ENCODE assay signal across 16 cellular contexts in the genomic region with DNA sequence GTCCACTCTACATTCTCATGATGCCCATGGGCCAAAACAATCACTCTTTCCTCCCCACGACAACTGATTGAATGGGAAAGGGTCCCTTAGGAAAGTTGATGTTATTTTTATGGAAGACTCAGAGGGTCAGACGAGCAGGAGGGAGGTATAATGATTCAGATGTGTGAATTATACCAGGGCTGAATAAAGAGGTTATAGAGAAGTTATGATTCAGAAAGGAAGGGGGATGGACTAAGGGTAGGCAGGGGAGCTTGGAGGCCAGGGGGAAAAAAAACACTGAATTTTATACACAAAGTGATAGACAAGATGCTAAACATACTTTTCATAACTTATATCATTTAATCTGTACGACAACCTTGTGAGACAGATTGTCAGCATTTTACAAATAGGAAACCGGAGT. TPM values are rescaled to one million over a fixed set of nuclear protein-coding genes. Genes with fewer than 3 reads are reported as not detected.
A peak's percentile ranks its signal among the peaks of the same experiment; 100 is the strongest.
DNase-seq lines count a peak whose midpoint lies in the region; ATAC-seq and TF ChIP-seq lines count a peak whose summit lies in the region.
"Had no signal": no experiment of that assay in that cellular context is flagged by ENCODE, and none has a peak within 500 bp of the region (broad histone marks: within the 10 kb centered on the region; RNA-seq: fewer than 3 reads in every experiment).

No MANE protein-coding gene starts in this region.

- TF ChIP-seq EP300 in suprapubic skin (IDR thresholded peaks at IDR 0.05), result no peak

- H3K9me3 Mint-ChIP-seq in activated T-cell treated with anti-CD3 and anti-CD28 coated beads, Interleukin-2, amount 50 U/mL, for 4 hours, result peaks cover 5% of the 10 kb centered on the region
- H3K9me3 Mint-ChIP-seq in naive B cell, result peaks cover 2 to 14% (median 8%) of the 10 kb centered on the region in 7 donors

- H3K9me2 ChIP-seq in Loucy (replicated peaks; ENCODE audit: low read depth, low read length), result no peaks in the 10 kb centered on the region
- no peaks in the 10 kb centered on the region for H3K9me2 ChIP-seq in OCI-LY7 (ENCODE audit: insufficient read depth, low read length)

- no peak overlapping the region for H2AFZ ChIP-seq in Loucy (ENCODE audit: low read length)
- H2AFZ ChIP-seq in OCI-LY7 (ENCODE audit: low read length), result no peak overlapping the region

- H3K4me3 ChIP-seq in Loucy (ENCODE audit: low read length, poor library complexity, severe bottlenecking) (no peak overlapping the region), OCI-LY7 (ENCODE audit: low read depth, low read length, poor library complexity, severe bottlenecking) (no peak overlapping the region), suprapubic skin (no peak overlapping the region)
- H3K4me3 ChIP-seq: HAP-1 had no signal

- no peaks in the 10 kb centered on the region for H3F3A ChIP-seq in Loucy (ENCODE audit: low read depth)

- no peaks in the 10 kb centered on the region for H3K27me3 Mint-ChIP-seq in activated T-cell treated with anti-CD3 and anti-CD28 coated beads, Interleukin-2, amount 50 U/mL, for 4 hours (ENCODE audit: low read depth)
- H3K27me3 Mint-ChIP-seq in naive B cell, result no peaks in the 10 kb centered on the region
- H3K27me3 Mint-ChIP-seq: CD4-positive, CD25-positive, alpha-beta regulatory T cell had no signal

- CTCF ChIA-PET in OCI-LY7 (lab: Charles Lee; ENCODE audit: unreplicated experiment), result no interaction called here

- intact Hi-C loops in OCI-LY7 (cut with micrococcal nuclease; ENCODE audit: unreplicated experiment), result no loop called here

- no peaks in the 10 kb centered on the region for H3K9me3 ChIP-seq in Loucy (ENCODE audit: insufficient read depth, low read depth, low read length)
- H3K9me3 ChIP-seq in OCI-LY7 (ENCODE audit: low read length), result no peaks in the 10 kb centered on the region
- peaks cover 6% of the 10 kb centered on the region for H3K9me3 ChIP-seq in suprapubic skin
- H3K9me3 ChIP-seq: HAP-1 had no signal

- TF ChIP-seq POLR2A in suprapubic skin (IDR thresholded peaks at IDR 0.05), result no peak

- peaks cover 32% of the 10 kb centered on the region for H3K4me1 Mint-ChIP-seq in activated T-cell treated with anti-CD3 and anti-CD28 coated beads, Interleukin-2, amount 50 U/mL, for 4 hours (ENCODE audit: low read depth)
- peaks cover 46 to 52% (median 52%) of the 10 kb centered on the region in 3 donors for H3K4me1 Mint-ChIP-seq in naive B cell

- H4K20me1 ChIP-seq in Loucy (ENCODE audit: insufficient read depth, low read length, poor library complexity, severe bottlenecking) (no peaks in the 10 kb centered on the region), OCI-LY7 (ENCODE audit: insufficient read depth, low read length) (no peaks in the 10 kb centered on the region)

- H3K4me1 ChIP-seq in Loucy (ENCODE audit: insufficient read depth, low read length, poor library complexity, severe bottlenecking) (peaks cover 39% of the 10 kb centered on the region), OCI-LY7 (ENCODE audit: insufficient read depth, low read length, poor library complexity, severe bottlenecking) (peaks cover 25% of the 10 kb centered on the region), suprapubic skin (no peaks in the 10 kb centered on the region)
- H3K4me1 ChIP-seq: HAP-1 had no signal

- H3K79me2 ChIP-seq in Loucy (ENCODE audit: insufficient read depth, low read length) (no peaks in the 10 kb centered on the region), OCI-LY7 (ENCODE audit: insufficient read depth, low read depth, low read length) (no peaks in the 10 kb centered on the region)

- in situ Hi-C loops in G401 (cut with HindIII; ENCODE audit: low sequenced_read_pairs), result no loop called here

- peak overlapping the region in 4 of 6 donors; percentile 38 to 84 (median 52) for H3K27ac Mint-ChIP-seq in naive B cell
- H3K27ac Mint-ChIP-seq: CD4-positive, CD25-positive, alpha-beta regulatory T cell had no signal

- H3K9ac ChIP-seq in Loucy (ENCODE audit: low read depth, low read length, poor library complexity, severe bottlenecking), result no peak overlapping the region

- ATAC-seq in activated T-cell treated with anti-CD3 and anti-CD28 coated beads, Interleukin-2, amount 50 U/mL, for 4 hours, result peak; percentile 45 to 64
- no peak for ATAC-seq in naive B cell (ENCODE audit: low read depth in 2 of 2)
- ATAC-seq in GM21529 (IDR thresholded peaks at IDR 0.05; ENCODE audit: unreplicated experiment), result no peak

- H3K4me2 ChIP-seq in Loucy (ENCODE audit: low read depth, low read length, poor library complexity, severe bottlenecking), result peak overlapping the region; percentile 26
- peak overlapping the region; percentile 47 for H3K4me2 ChIP-seq in OCI-LY7 (ENCODE audit: low read length)

- H3K36me3 Mint-ChIP-seq in activated T-cell treated with anti-CD3 and anti-CD28 coated beads, Interleukin-2, amount 50 U/mL, for 4 hours (ENCODE audit: insufficient read depth), result peaks cover 2% of the 10 kb centered on the region
- peaks cover 6 to 8% of the 10 kb centered on the region in 2 donors for H3K36me3 Mint-ChIP-seq in naive B cell

- H3K36me3 ChIP-seq in Loucy (ENCODE audit: insufficient read depth, low read length), result no peaks in the 10 kb centered on the region
- peaks cover 37% of the 10 kb centered on the region for H3K36me3 ChIP-seq in OCI-LY7 (ENCODE audit: insufficient read depth, low read length)
- H3K36me3 ChIP-seq in suprapubic skin, result no peaks in the 10 kb centered on the region
- H3K36me3 ChIP-seq: HAP-1 had no signal

- no peak overlapping the region for H3K4me3 Mint-ChIP-seq in activated T-cell treated with anti-CD3 and anti-CD28 coated beads, Interleukin-2, amount 50 U/mL, for 4 hours
- H3K4me3 Mint-ChIP-seq in naive B cell, result no peak overlapping the region
- H3K4me3 Mint-ChIP-seq: CD4-positive, CD25-positive, alpha-beta regulatory T cell had no signal

- DNase-seq in activated T-cell treated with anti-CD3 and anti-CD28 coated beads, Interleukin-2, amount 50 U/mL, for 4 hours, result no peak
- no peak for DNase-seq in activated T-cell treated with anti-CD3 and anti-CD28 coated beads, Interleukin-2, amount 50 U/mL, for 1 hour
- DNase-seq in OCI-LY7 (ENCODE audit: low spot score) (no peak), naive B cell (no peak), suprapubic skin (ENCODE audit: low spot score in 2 of 2) (no peak), G401 (ENCODE audit: low spot score) (no peak)
- DNase-seq: CD4-positive, CD25-positive, alpha-beta regulatory T cell; DMS53; IMR-90; NCI-H1417 treated with DMSO at 0.1 percent for 48 hours; NCI-H2029; NCI-H2171 treated with DMSO at 0.1 percent for 48 hours; NCI-H748 treated with DMSO at 0.1 percent for 48 hours had no signal

- TSS peak; percentile 1 for BruUV-seq in OCI-LY7 (replicated peaks; lab: Mats Ljungman, UMichigan)

- POLR2A ChIA-PET in OCI-LY7 (lab: Charles Lee), result interaction anchor here (0.8 to 1.6 kb wide), 2 partner anchors 27 to 39 kb away, joined by 3 read pairs; no protein-coding TSS in a partner anchor

- 77% methylated on average over 4 of the region's 4 CpGs for WGBS in suprapubic skin

- H3K27ac ChIP-seq in OCI-LY7 (ENCODE audit: low read depth, low read length, poor library complexity, severe bottlenecking) (peak overlapping the region; percentile 64), suprapubic skin (no peak overlapping the region)

- no peaks in the 10 kb centered on the region for H3K27me3 ChIP-seq in Loucy (ENCODE audit: insufficient read depth, low read length, poor library complexity, severe bottlenecking)
- no peaks in the 10 kb centered on the region for H3K27me3 ChIP-seq in suprapubic skin

- TF ChIP-seq CTCF in Loucy (conservative IDR thresholded peaks at IDR 0.05; ENCODE audit: low read length) (no peak), OCI-LY7 (conservative IDR thresholded peaks at IDR 0.05; ENCODE audit: low read length) (no peak), suprapubic skin (IDR thresholded peaks at IDR 0.05) (no peak)

RNA-seq across cellular contexts. Expression of gene RUBCNL, which starts 52.6 kb away (rescaled TPM):
- total RNA-seq in activated T-cell treated with anti-CD3 and anti-CD28 coated beads, Interleukin-2, amount 50 U/mL, for 4 hours, result 1 to 10 TPM in 2 of 3 donors, under 1 TPM in 1; 0.94 to 1.8 (median 1.1) TPM
- total RNA-seq in OCI-LY7 (2014; rRNA removed; shearing (Covaris generic)), result 316 and 383 TPM in 2 replicates
- total RNA-seq in OCI-LY7 (2022), result 352 and 446 TPM in 2 replicates
- polyA plus RNA-seq in naive B cell (ENCODE audit: low read depth in 6 of 6), result 100 to 1,000 TPM; 102 to 156 (median 129) TPM
- 1 to 10 TPM in 3 of 4 donors, under 1 TPM in 1; 0.57 to 3.9 (median 2.5) TPM for total RNA-seq in suprapubic skin
- not detected in 2 replicates for total RNA-seq in G401 (2014; rRNA removed; shearing (Covaris generic))
- total RNA-seq: CD4-positive, CD25-positive, alpha-beta regulatory T cell; IMR-90 had no signal

Comparison
In these comparisons a context has a peak if more than half of its experiments do, and no peak if none do; other contexts are left out.
1. ATAC-seq: peak in activated T-cell treated with anti-CD3 and anti-CD28 coated beads, Interleukin-2, amount 50 U/mL, for 4 hours (2 of 2); none in naive B cell (0 of 2) and GM21529 (single experiment).
2. RNA of gene RUBCNL, which starts 52.6 kb away (total RNA-seq): 316 to 446 TPM in OCI-LY7; 0.57 to 3.9 TPM in suprapubic skin, 0.94 to 1.8 TPM in activated T-cell treated with anti-CD3 and anti-CD28 coated beads, Interleukin-2, amount 50 U/mL, for 4 hours and not detected in G401; every median in the first group is over 10 times any median in the second.